1 cellular context compared by ENCODE assay signal in genomic region chr2:186130678-186131511, GRCh38.
TF ChIP-seq lines count a peak whose summit lies in the region.

No MANE protein-coding gene starts in this region.

TF ChIP-seq in WTC11, 78 proteins besides CTCF, POLR2A, EP300 and RAD21 (continued from another document):
- no peak for TF ChIP-seq HMGXB4 (CRISPR knock-in tag; IDR thresholded peaks at IDR 0.05)
- no peak for TF ChIP-seq E2F1 (CRISPR knock-in tag; IDR thresholded peaks at IDR 0.05)
